21 cellular contexts compared by ENCODE assay signal in the genomic region with DNA sequence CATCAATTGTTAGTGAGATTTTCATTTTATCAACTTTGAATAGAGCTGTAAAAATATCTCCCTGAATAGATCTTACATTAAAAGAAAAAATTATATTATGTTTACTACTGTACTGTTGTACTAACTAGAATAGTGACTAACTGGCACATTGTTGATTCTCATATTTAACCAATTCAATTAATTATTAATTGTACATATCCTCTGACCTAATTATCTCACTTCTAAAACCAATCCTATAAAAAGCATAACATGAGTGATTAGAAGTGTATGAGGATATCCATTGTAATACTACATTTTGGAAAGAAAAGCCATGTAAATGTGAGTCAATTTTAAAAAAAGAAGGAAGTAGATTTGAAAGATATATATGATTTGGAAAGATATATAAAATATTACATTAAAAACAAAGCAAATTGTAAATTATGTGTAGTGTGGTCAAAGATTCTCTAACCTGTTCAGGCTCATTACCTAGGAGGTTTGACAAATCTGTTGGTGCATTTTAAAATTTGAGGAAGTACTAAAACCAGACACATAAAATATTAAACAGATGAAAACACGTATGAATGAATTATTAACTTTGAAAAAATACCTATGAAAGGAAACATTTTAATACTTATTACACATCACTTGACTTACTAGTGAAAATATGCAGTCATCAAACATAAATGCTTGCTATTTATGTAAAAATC.
A peak's percentile ranks its signal among the peaks of the same experiment; 100 is the strongest.
DNase-seq lines count a peak whose midpoint lies in the region; ATAC-seq, FAIRE-seq and TF ChIP-seq lines count a peak whose summit lies in the region.
"Had no signal": no experiment of that assay in that cellular context is flagged by ENCODE, and none has a peak within 500 bp of the region (broad histone marks: within the 10 kb centered on the region; RNA-seq: fewer than 3 reads in every experiment).

No MANE protein-coding gene starts in this region.

- no peaks in the 10 kb centered on the region for H4K20me1 ChIP-seq in GM12878 (ENCODE audit: control insufficient read depth, insufficient read depth)

- TF ChIP-seq CTCF in GM12878 (IDR thresholded peaks at IDR 0.05 in 2 of 3, conservative IDR thresholded peaks at IDR 0.05 in 1 of 3; ENCODE audit: control insufficient read depth in 2 of 3, extremely low read depth in 1 of 3, insufficient read depth in 1 of 3, low read depth in 3 of 3, low read length in 3 of 3) = no peak

- in situ Hi-C loops in GM12878 (cut with MboI) = no loop called here
- in situ Hi-C loops in G401 (cut with HindIII; ENCODE audit: low sequenced_read_pairs) = no loop called here

- TF ChIP-seq EP300 in GM12878 (IDR thresholded peaks at IDR 0.05; ENCODE audit: borderline replicate concordance in 1 of 2, control insufficient read depth in 1 of 2, low read depth in 2 of 2, low read length in 2 of 2) = no peak

- no peak for DNase-seq in GM12878 (ENCODE audit: low read depth, low spot score)
- no peak for DNase-seq in right cardiac atrium
- no peak for DNase-seq in NCI-H526 (lab: John Stamatoyannopoulos, UW)
- no peak for DNase-seq in effector CD4-positive, alpha-beta T cell
- no peak for DNase-seq in G401 (ENCODE audit: low spot score)
- DNase-seq: C1 segment of cervical spinal cord; CD8-positive, alpha-beta memory T cell; DND-41; IMR-90; NCI-H1417 treated with DMSO at 0.1 percent for 48 hours; NCI-H1930; NCI-H226; NCI-H524 treated with DMSO at 0.1 percent for 48 hours; PC-9; SIG-M5 had no signal

- no TSS peak for BruUV-seq in GM12878 (replicated peaks; lab: Mats Ljungman, UMichigan)

- H3K27me3 ChIP-seq in GM12878 (replicated peaks in 1 of 2; ENCODE audit: control insufficient read depth in 2 of 2, insufficient read depth in 2 of 2, low read length in 1 of 2) = no peaks in the 10 kb centered on the region
- H3K27me3 ChIP-seq in right cardiac atrium (ENCODE audit: control insufficient read depth, insufficient read depth) = no peaks in the 10 kb centered on the region

- ATAC-seq in GM18907 (IDR thresholded peaks at IDR 0.05; ENCODE audit: unreplicated experiment) (peak; percentile 72), HG03135 (IDR thresholded peaks at IDR 0.05; ENCODE audit: unreplicated experiment) (peak; percentile 63), GM12878 (peak; percentile 43), right cardiac atrium (no peak)

- H3K4me2 ChIP-seq in GM12878 (ENCODE audit: control insufficient read depth, insufficient read depth) = no peak overlapping the region
- H3K4me2 ChIP-seq: PC-9 had no signal

- WGBS in GM12878 (ENCODE audit: insufficient coverage, insufficient replicate concordance, low lambda C conversion rate, missing lambda C conversion rate) = 0% methylated on average over 1 of the region's 1 CpG
- WGBS in right cardiac atrium = 74% methylated on average over 1 of the region's 1 CpG

- CTCF ChIA-PET in GM12878 (lab: Yijun Ruan, JAX) = no interaction called here

- H2AFZ ChIP-seq in GM12878 (ENCODE audit: control insufficient read depth, low read depth, low read length) = no peak overlapping the region

- H3K79me2 ChIP-seq in GM12878 (ENCODE audit: control insufficient read depth, insufficient read depth, low read length) = no peaks in the 10 kb centered on the region

- H3K27ac ChIP-seq in GM12878 (ENCODE audit: control insufficient read depth, insufficient read depth) (no peak overlapping the region), right cardiac atrium (ENCODE audit: low read length) (no peak overlapping the region)
- H3K27ac ChIP-seq: PC-9, RWPE1 had no signal

- no peak for FAIRE-seq in GM12878 (lab: Jason Lieb, UNC)
- FAIRE-seq: G401.6, HTR-8/SVneo had no signal

- H3K9me3 ChIP-seq in GM12878 (replicated peaks; ENCODE audit: control insufficient read depth, insufficient read depth, low read length) (no peaks in the 10 kb centered on the region), right cardiac atrium (ENCODE audit: control insufficient read depth, low read length) (no peaks in the 10 kb centered on the region)
- H3K9me3 ChIP-seq: HAP-1 had no signal

- RAD21 ChIA-PET in GM12878 (lab: Charles Lee; ENCODE audit: unreplicated experiment) = no interaction called here

- SMC1A ChIA-PET in GM12878 (lab: Charles Lee; ENCODE audit: uncharacterized antibody, unreplicated experiment) = interaction anchor here (1.0 to 1.5 kb wide), 3 partner anchors 11 to 706 kb away, joined by 3 to 5 read pairs (median 3); no protein-coding TSS in a partner anchor

- TF ChIP-seq POLR2A in GM12878 (IDR thresholded peaks at IDR 0.05; ENCODE audit: low read depth, low read length) = no peak

- no peak overlapping the region for H3K9ac ChIP-seq in GM12878 (ENCODE audit: control insufficient read depth, insufficient read depth, low read length)

- H3K36me3 ChIP-seq in GM12878 (ENCODE audit: control insufficient read depth in 2 of 2, insufficient read depth in 2 of 2, low read length in 1 of 2) = no peaks in the 10 kb centered on the region
- H3K36me3 ChIP-seq: HAP-1 had no signal

- TF ChIP-seq RAD21 in GM12878 (IDR thresholded peaks at IDR 0.05; ENCODE audit: insufficient read depth, low read depth, low read length) = no peak

- POLR2A ChIA-PET in GM12878 (lab: Charles Lee) = no interaction called here

- H3K4me1 ChIP-seq in GM12878 (ENCODE audit: control insufficient read depth, insufficient read depth, low read length) (no peaks in the 10 kb centered on the region), right cardiac atrium (ENCODE audit: control insufficient read depth, insufficient read depth, low read length) (no peaks in the 10 kb centered on the region)
- H3K4me1 ChIP-seq: HAP-1 had no signal

- intact Hi-C loops in GM12878 (cut with micrococcal nuclease; ENCODE audit: unreplicated experiment) (no loop called here), right cardiac atrium (cut with DNase I) (no loop called here)

- no peak overlapping the region for H3K4me3 ChIP-seq in GM12878
- H3K4me3 ChIP-seq in right cardiac atrium (ENCODE audit: low read length) = no peak overlapping the region
- H3K4me3 ChIP-seq: HAP-1, PC-9 had no signal

TF ChIP-seq in GM12878, 131 proteins besides CTCF, POLR2A, EP300 and RAD21:
- peak; percentile 42 for TF ChIP-seq MTA2 (IDR thresholded peaks at IDR 0.05; ENCODE audit: low read depth)
- TF ChIP-seq, protein P1, sequence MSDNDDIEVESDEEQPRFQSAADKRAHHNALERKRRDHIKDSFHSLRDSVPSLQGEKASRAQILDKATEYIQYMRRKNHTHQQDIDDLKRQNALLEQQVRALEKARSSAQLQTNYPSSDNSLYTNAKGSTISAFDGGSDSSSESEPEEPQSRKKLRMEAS (IDR thresholded peaks at IDR 0.05; ENCODE audit: low read depth, low read length) = no peak

Comparison
In these comparisons a context has a peak if more than half of its experiments do, and no peak if none do; other contexts are left out.
1. ATAC-seq: peak in GM18907 (single experiment), HG03135 (single experiment) and GM12878 (single experiment); none in right cardiac atrium (0 of 2).